ENCODE assay signal across 23 cellular contexts in genomic region chr22:36512333-36512732, GRCh38.
"Had no signal": no experiment of that assay in that cellular context is flagged by ENCODE, and none has a peak within 500 bp of the region (broad histone marks: within the 10 kb centered on the region; RNA-seq: fewer than 3 reads in every experiment).

No MANE protein-coding gene starts in this region.

- DNase-seq: colonic mucosa; effector memory CD4-positive, alpha-beta T cell; erythroblast; hypothalamus; immature natural killer cell; islet precursor cell; left ventricle myocardium superior; lower lobe of right lung; natural killer cell; occipital lobe; ovary; psoas muscle; right cardiac atrium; sigmoid colon; stimulated activated CD4-positive, alpha-beta T cell treated with anti-CD3 and anti-CD28 coated beads, Interleukin-2, amount 100 ng/mL, for 24 hours; stimulated activated CD4-positive, alpha-beta T cell treated with anti-CD3 and anti-CD28 coated beads, Interleukin-4, amount 100 ng/mL, for 24 hours; stimulated activated naive CD8-positive, alpha-beta T cell treated with anti-CD3 and anti-CD28 coated beads, Interleukin-15, amount 100 ng/mL, for 72 hours; transverse colon had no signal

- H3K27ac Mint-ChIP-seq: stimulated activated naive CD8-positive, alpha-beta T cell treated with anti-CD3 and anti-CD28 coated beads, Interleukin-15, amount 100 ng/mL, for 72 hours had no signal

- H3K27me3 Mint-ChIP-seq: dendritic cell treated with granulocyte-macrophage colony-stimulating factor and Interleukin-4, amounts not matched to agents 40 ng/mL and 50 ng/mL, for 4 days; memory B cell; stimulated activated naive CD8-positive, alpha-beta T cell treated with anti-CD3 and anti-CD28 coated beads, Interleukin-15, amount 100 ng/mL, for 72 hours had no signal

- H3K4me1 ChIP-seq: psoas muscle had no signal

- H3K27me3 ChIP-seq: colonic mucosa, ovary, sigmoid colon, suprapubic skin, transverse colon, vagina had no signal

- H3K27ac ChIP-seq: colonic mucosa, lower lobe of right lung, ovary, psoas muscle, suprapubic skin, transverse colon, vagina had no signal

- H3K4me3 Mint-ChIP-seq: dendritic cell treated with granulocyte-macrophage colony-stimulating factor and Interleukin-4, amounts not matched to agents 40 ng/mL and 50 ng/mL, for 4 days; immature natural killer cell; memory B cell; natural killer cell; stimulated activated effector memory CD8-positive, alpha-beta T cell treated with anti-CD3 and anti-CD28 coated beads, Interleukin-12 subunit alpha, Interleukin-12 subunit beta, amount 100 ng/mL, for 72 hours; stimulated activated naive CD8-positive, alpha-beta T cell treated with anti-CD3 and anti-CD28 coated beads, Interleukin-15, amount 100 ng/mL, for 72 hours had no signal

- ATAC-seq: left ventricle myocardium superior; lower lobe of right lung; natural killer cell; psoas muscle; right cardiac atrium; stimulated activated effector memory CD8-positive, alpha-beta T cell treated with anti-CD3 and anti-CD28 coated beads, Interleukin-12 subunit alpha, Interleukin-12 subunit beta, amount 100 ng/mL, for 72 hours; stimulated activated naive CD8-positive, alpha-beta T cell treated with anti-CD3 and anti-CD28 coated beads, Interleukin-15, amount 100 ng/mL, for 72 hours had no signal

- H3K9me3 ChIP-seq: colonic mucosa, lower lobe of right lung, ovary, psoas muscle, sigmoid colon, suprapubic skin, transverse colon, vagina had no signal

- H3K9me3 Mint-ChIP-seq: dendritic cell treated with granulocyte-macrophage colony-stimulating factor and Interleukin-4, amounts not matched to agents 40 ng/mL and 50 ng/mL, for 4 days; immature natural killer cell; memory B cell; natural killer cell; stimulated activated effector memory CD8-positive, alpha-beta T cell treated with anti-CD3 and anti-CD28 coated beads, Interleukin-12 subunit alpha, Interleukin-12 subunit beta, amount 100 ng/mL, for 72 hours; stimulated activated naive CD8-positive, alpha-beta T cell treated with anti-CD3 and anti-CD28 coated beads, Interleukin-15, amount 100 ng/mL, for 72 hours had no signal

- H3K36me3 ChIP-seq: ovary had no signal

- H3K4me3 ChIP-seq: colonic mucosa, lower lobe of right lung, ovary, psoas muscle, sigmoid colon, suprapubic skin, transverse colon, vagina had no signal
